13 cellular contexts compared by ENCODE assay signal in the genomic region with DNA sequence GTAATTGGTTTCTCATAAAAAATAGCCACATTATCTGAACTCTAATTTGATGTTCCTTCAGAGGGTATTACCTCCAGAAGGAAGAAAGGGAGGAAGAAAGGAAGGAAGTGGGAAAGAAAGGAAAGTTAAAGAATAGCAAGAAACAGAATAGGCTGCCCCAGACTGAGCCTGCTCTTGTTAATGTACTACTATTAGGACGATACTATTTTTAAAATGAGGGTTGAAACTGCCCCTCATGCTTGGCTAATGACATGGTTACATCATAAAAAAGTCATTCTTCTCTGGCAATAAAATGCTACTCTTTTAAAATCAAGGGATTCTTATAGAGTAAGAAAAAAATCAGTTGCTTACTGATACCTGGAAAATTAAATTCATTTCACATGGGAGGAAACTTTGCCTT.
"Had no signal": no experiment of that assay in that cellular context is flagged by ENCODE, and none has a peak within 500 bp of the region (broad histone marks: within the 10 kb centered on the region; RNA-seq: fewer than 3 reads in every experiment).

No MANE protein-coding gene starts in this region.

- H3K4me3 Mint-ChIP-seq: activated CD4-positive, alpha-beta T cell treated with anti-CD3 and anti-CD28 coated beads, Interleukin-2, amount 10 ng/mL, durations not matched to agents 7 days and 5 days; activated naive CD4-positive, alpha-beta T cell treated with anti-CD3 and anti-CD28 coated beads, Interleukin-2, amount 10 ng/mL, durations not matched to agents 7 days and 5 days; activated T-helper 17 cell treated with anti-CD3 and anti-CD28 coated beads, Interleukin-2, amount 50 U/mL, for 72 hours; neural crest cell; WTC11 had no signal

- H3K27ac Mint-ChIP-seq: activated CD4-positive, alpha-beta T cell treated with anti-CD3 and anti-CD28 coated beads, Interleukin-2, amount 10 ng/mL, durations not matched to agents 7 days and 5 days; activated naive CD4-positive, alpha-beta T cell treated with anti-CD3 and anti-CD28 coated beads, Interleukin-2, amount 10 ng/mL, durations not matched to agents 7 days and 5 days; activated T-helper 17 cell treated with anti-CD3 and anti-CD28 coated beads, Interleukin-2, amount 50 U/mL, for 72 hours; WTC11 had no signal

- ATAC-seq: activated T-helper 17 cell treated with anti-CD3 and anti-CD28 coated beads, Interleukin-2, amount 50 U/mL, for 72 hours; stimulated activated naive CD8-positive, alpha-beta T cell treated with anti-CD3 and anti-CD28 coated beads, Interleukin-15, Interleukin-2, amounts not matched to agents 100 U/mL and 50 U/mL, for 24 hours; WTC11 had no signal

- H3K27me3 Mint-ChIP-seq: activated T-helper 17 cell treated with anti-CD3 and anti-CD28 coated beads, Interleukin-2, amount 50 U/mL, for 72 hours had no signal

- H3K9me3 Mint-ChIP-seq: activated CD4-positive, alpha-beta T cell treated with anti-CD3 and anti-CD28 coated beads, Interleukin-2, amount 10 ng/mL, durations not matched to agents 7 days and 5 days; activated naive CD4-positive, alpha-beta T cell treated with anti-CD3 and anti-CD28 coated beads, Interleukin-2, amount 10 ng/mL, durations not matched to agents 7 days and 5 days; activated T-helper 17 cell treated with anti-CD3 and anti-CD28 coated beads, Interleukin-2, amount 50 U/mL, for 72 hours; neural crest cell had no signal

- H3K4me1 ChIP-seq: upper lobe of left lung had no signal

- DNase-seq: activated CD4-positive, alpha-beta T cell treated with anti-CD3 and anti-CD28 coated beads, Interleukin-2, amount 10 ng/mL, durations not matched to agents 7 days and 5 days; activated CD8-positive, alpha-beta memory T cell treated with anti-CD3 and anti-CD28 coated beads for 24 hours; activated naive CD4-positive, alpha-beta T cell treated with anti-CD3 and anti-CD28 coated beads, Interleukin-2, amount 10 ng/mL, durations not matched to agents 7 days and 5 days; effector CD4-positive, alpha-beta T cell; kidney; ovary; stimulated activated CD4-positive, alpha-beta T cell treated with anti-CD3 and anti-CD28 coated beads, Interleukin-2, amount 100 ng/mL, for 48 hours; stimulated activated naive CD8-positive, alpha-beta T cell treated with anti-CD3 and anti-CD28 coated beads, Interleukin-15, Interleukin-2, amounts not matched to agents 100 U/mL and 50 U/mL, for 24 hours; upper lobe of left lung had no signal

- H3K27me3 ChIP-seq: cardiac muscle cell, ovary, upper lobe of left lung had no signal

- H3K27ac ChIP-seq: cardiac muscle cell, ovary, upper lobe of left lung had no signal

- H3K4me1 Mint-ChIP-seq: activated CD4-positive, alpha-beta T cell treated with anti-CD3 and anti-CD28 coated beads, Interleukin-2, amount 10 ng/mL, durations not matched to agents 7 days and 5 days; activated naive CD4-positive, alpha-beta T cell treated with anti-CD3 and anti-CD28 coated beads, Interleukin-2, amount 10 ng/mL, durations not matched to agents 7 days and 5 days; neural crest cell; WTC11 had no signal

- H3K4me3 ChIP-seq: cardiac muscle cell, ovary, upper lobe of left lung had no signal

- H3K9me3 ChIP-seq: ovary, upper lobe of left lung had no signal

- H3K36me3 ChIP-seq: cardiac muscle cell, ovary, upper lobe of left lung had no signal

- H3K36me3 Mint-ChIP-seq: activated naive CD4-positive, alpha-beta T cell treated with anti-CD3 and anti-CD28 coated beads, Interleukin-2, amount 10 ng/mL, durations not matched to agents 7 days and 5 days; WTC11 had no signal
